Comparison of ENCODE assay signal across 22 cellular contexts in genomic region chr3:45309876-45310275, GRCh38.
"Had no signal": no experiment of that assay in that cellular context is flagged by ENCODE, and none has a peak within 500 bp of the region (broad histone marks: within the 10 kb centered on the region; RNA-seq: fewer than 3 reads in every experiment).

No MANE protein-coding gene starts in this region.

- H3K27ac ChIP-seq: brain microvascular endothelial cell, gastrocnemius medialis, heart left ventricle, left ventricle myocardium inferior, prostate gland, right atrium auricular region, suprapubic skin, transverse colon, uterus had no signal

- H3K9me3 ChIP-seq: gastrocnemius medialis, heart left ventricle, left ventricle myocardium inferior, prostate gland, right atrium auricular region, suprapubic skin, transverse colon, uterus had no signal

- DNase-seq: activated CD4-positive, alpha-beta T cell treated with anti-CD3 and anti-CD28 coated beads, Interleukin-2, amount 50 U/mL, for 1 hour; activated CD8-positive, alpha-beta memory T cell treated with anti-CD3 and anti-CD28 coated beads, Interleukin-2, amount 50 U/mL, for 4 hours; activated effector memory CD4-positive, alpha-beta T cell treated with Interleukin-2 at 50 U/mL for 16 hours; activated naive CD4-positive, alpha-beta T cell treated with anti-CD3 and anti-CD28 coated beads, Interleukin-2, amount 10 ng/mL, durations not matched to agents 7 days and 5 days; activated naive CD8-positive, alpha-beta T cell treated with anti-CD3 and anti-CD28 coated beads, Interleukin-2, amount 50 U/mL, for 24 hours; activated T-cell treated with anti-CD3 and anti-CD28 coated beads, Interleukin-2, amount 50 U/mL, for 4 hours; anterior cingulate cortex; brain microvascular endothelial cell; central memory CD4-positive, alpha-beta T cell; cortex of kidney; effector CD4-positive, alpha-beta T cell; gastrocnemius medialis; heart left ventricle; left ventricle myocardium inferior; stimulated activated CD4-positive, alpha-beta T cell treated with anti-CD3 and anti-CD28 coated beads, Interleukin-2, amount 100 ng/mL, for 24 hours; stimulated activated naive CD8-positive, alpha-beta T cell treated with anti-CD3 and anti-CD28 coated beads, Interleukin-15, amount 100 ng/mL, for 72 hours; transverse colon had no signal

- H3K4me3 ChIP-seq: gastrocnemius medialis, heart left ventricle, left ventricle myocardium inferior, prostate gland, right atrium auricular region, suprapubic skin, transverse colon, uterus had no signal

- H3K4me1 ChIP-seq: gastrocnemius medialis, heart left ventricle, left ventricle myocardium inferior, prostate gland, right atrium auricular region, transverse colon, uterus had no signal

- H3K27me3 ChIP-seq: right atrium auricular region, uterus had no signal

- H3K36me3 ChIP-seq: brain microvascular endothelial cell, gastrocnemius medialis, heart left ventricle, left ventricle myocardium inferior, prostate gland, right atrium auricular region, suprapubic skin, transverse colon, uterus had no signal

- ATAC-seq: activated CD4-positive, CD25-positive, alpha-beta regulatory T cell treated with anti-CD3 and anti-CD28 coated beads, Interleukin-2, amount 50 U/mL, for 24 hours; activated naive CD8-positive, alpha-beta T cell treated with anti-CD3 and anti-CD28 coated beads, Interleukin-2, amount 50 U/mL, for 24 hours; activated T-cell treated with anti-CD3 and anti-CD28 coated beads, Interleukin-2, amount 50 U/mL, for 4 hours; gastrocnemius medialis; heart left ventricle; stimulated activated naive CD8-positive, alpha-beta T cell treated with anti-CD3 and anti-CD28 coated beads, Interleukin-15, amount 100 ng/mL, for 72 hours had no signal
